Comparison of ENCODE assay signal across 19 cellular contexts in genomic region chr4:92182006-92182735, GRCh38.
"Had no signal": no experiment of that assay in that cellular context is flagged by ENCODE, and none has a peak within 500 bp of the region (broad histone marks: within the 10 kb centered on the region; RNA-seq: fewer than 3 reads in every experiment).

No MANE protein-coding gene starts in this region.

- H3K27ac ChIP-seq: ascending aorta, brain microvascular endothelial cell, right lobe of liver, thoracic aorta, VCaP had no signal

- ATAC-seq: activated CD4-positive, CD25-positive, alpha-beta regulatory T cell treated with anti-CD3 and anti-CD28 coated beads, Interleukin-2, amount 50 U/mL, for 24 hours; activated naive CD4-positive, alpha-beta T cell treated with anti-CD3 and anti-CD28 coated beads, Interleukin-2, amount 50 U/mL, for 72 hours; mucosa of descending colon; right lobe of liver; T-cell had no signal

- H3K4me1 ChIP-seq: ascending aorta, right lobe of liver had no signal

- H3K4me2 ChIP-seq: smooth muscle cell had no signal

- H3K36me3 ChIP-seq: ascending aorta, brain microvascular endothelial cell, right lobe of liver, thoracic aorta had no signal

- H3K9me3 ChIP-seq: ascending aorta, right lobe of liver, thoracic aorta had no signal

- H3K27me3 ChIP-seq: ascending aorta, brain microvascular endothelial cell, right lobe of liver had no signal

- DNase-seq: activated CD4-positive, alpha-beta memory T cell treated with anti-CD3 and anti-CD28 coated beads, Interleukin-2, amount 10 ng/mL, durations not matched to agents 7 days and 5 days; activated CD4-positive, alpha-beta T cell treated with anti-CD3 and anti-CD28 coated beads, Interleukin-2, amount 10 ng/mL, durations not matched to agents 24 days and 14 days; brain microvascular endothelial cell; central memory CD4-positive, alpha-beta T cell; effector memory CD4-positive, alpha-beta T cell; hypothalamus; mesenchymal stem cell; stimulated activated CD4-positive, alpha-beta T cell treated with anti-CD3 and anti-CD28 coated beads, Interleukin-2, amount 100 ng/mL, for 48 hours; stimulated activated CD8-positive, alpha-beta memory T cell treated with anti-CD3 and anti-CD28 coated beads, Interleukin-4, amount 100 ng/mL, for 48 hours; stimulated activated naive CD4-positive, alpha-beta T cell; T-cell had no signal

- H3K4me3 ChIP-seq: ascending aorta, mucosa of descending colon, right lobe of liver, smooth muscle cell, thoracic aorta had no signal
